ENCODE assay signal across 8 cellular contexts in the genomic region with DNA sequence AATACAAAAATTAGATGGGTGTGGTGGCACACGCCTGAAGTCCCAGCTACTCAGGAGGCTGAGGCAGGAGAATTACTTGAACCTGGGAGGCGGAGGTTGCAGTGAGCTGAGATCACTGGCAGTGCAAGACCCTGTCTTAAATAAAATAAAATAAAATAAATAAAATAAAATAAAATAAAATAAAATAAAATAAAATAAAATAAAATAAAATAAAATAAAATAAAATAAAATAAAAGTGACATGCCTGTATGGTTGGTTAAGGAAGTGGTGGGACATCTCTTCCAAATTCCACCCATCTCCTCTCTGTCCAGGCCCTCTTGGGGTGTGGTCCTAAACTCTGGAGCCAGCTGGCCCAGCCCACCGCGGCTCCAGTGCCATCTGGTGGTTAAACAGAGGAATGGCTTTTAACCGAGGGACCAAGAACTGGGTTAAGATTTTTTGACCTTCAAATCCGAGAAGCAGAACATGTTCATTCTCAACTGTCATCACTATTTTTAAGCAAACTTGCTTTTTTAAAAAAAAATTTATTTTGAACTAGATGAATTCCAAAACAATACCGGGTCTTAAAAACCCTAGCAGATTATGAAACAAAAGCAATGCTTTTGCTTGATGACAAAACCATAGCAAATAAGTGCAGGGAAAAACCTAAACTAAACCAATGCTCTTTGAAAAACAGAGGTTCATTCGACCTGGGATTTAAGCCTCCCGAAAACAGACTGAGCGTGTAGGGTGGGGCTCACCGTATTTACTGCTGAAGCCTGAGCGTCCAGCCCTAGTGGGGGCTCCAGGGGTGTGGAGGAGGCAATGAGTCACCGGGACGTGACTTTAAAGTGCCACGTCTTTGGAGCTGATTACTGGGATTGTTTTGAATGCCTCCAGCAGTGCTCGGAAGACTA.
DNase-seq lines count a peak whose midpoint lies in the region; ATAC-seq and TF ChIP-seq lines count a peak whose summit lies in the region.

No MANE protein-coding gene starts in this region.

- peak; percentile 78 for DNase-seq in EL
- peak; percentile 76 for DNase-seq in H7
- DNase-seq in NCI-H2196 treated with DMSO at 0.1 percent for 48 hours (lab: John Stamatoyannopoulos, UW; ENCODE audit: unreplicated experiment) = peak; percentile 34
- DNase-seq in activated CD4-positive, alpha-beta T cell treated with anti-CD3 and anti-CD28 coated beads, Interleukin-2, amount 10 ng/mL, durations not matched to agents 7 days and 5 days = peak; percentile 46
- peak; percentile 43 for DNase-seq in fibroblast of gingiva (ENCODE audit: low read depth)
- DNase-seq in osteoblast (ENCODE audit: insufficient read length, low spot score, missing footprints) = peak; percentile 86
- no peak for DNase-seq in amniotic stem cell (lab: John Stamatoyannopoulos, UW)

- peak; percentile 87 for TF ChIP-seq CTCF in osteoblast (IDR thresholded peaks at IDR 0.05; ENCODE audit: extremely low read depth, low read depth, low read length)

- H3K4me1 ChIP-seq in osteoblast (ENCODE audit: insufficient read depth, low read length) = peaks cover 22% of the 10 kb centered on the region

- peak overlapping the region; percentile 83 for H3K4me2 ChIP-seq in osteoblast (ENCODE audit: insufficient read depth, low read length)

- no peaks in the 10 kb centered on the region for H3K79me2 ChIP-seq in osteoblast (ENCODE audit: insufficient read depth, low read length)

- H3K4me1 Mint-ChIP-seq in activated CD4-positive, alpha-beta T cell treated with anti-CD3 and anti-CD28 coated beads, Interleukin-2, amount 10 ng/mL, durations not matched to agents 7 days and 5 days = peaks cover 2% of the 10 kb centered on the region

- H3K36me3 ChIP-seq in H7 (replicated peaks; ENCODE audit: control insufficient read depth, insufficient read depth, low read length) = no peaks in the 10 kb centered on the region
- no peaks in the 10 kb centered on the region for H3K36me3 ChIP-seq in osteoblast (ENCODE audit: insufficient read depth, low read length)

- POLR2A ChIA-PET in activated CD4-positive, alpha-beta T cell treated with anti-CD3 and anti-CD28 coated beads, Interleukin-2, amount 10 ng/mL, durations not matched to agents 7 days and 5 days (lab: Charles Lee) = no interaction called here

- H2AFZ ChIP-seq in osteoblast (ENCODE audit: low read length) = peak overlapping the region; percentile 44

- H3K36me3 Mint-ChIP-seq in activated CD4-positive, alpha-beta T cell treated with anti-CD3 and anti-CD28 coated beads, Interleukin-2, amount 10 ng/mL, durations not matched to agents 7 days and 5 days (ENCODE audit: low read depth) = peaks cover 5% of the 10 kb centered on the region

- H3K9me3 Mint-ChIP-seq in activated CD4-positive, alpha-beta T cell treated with anti-CD3 and anti-CD28 coated beads, Interleukin-2, amount 10 ng/mL, durations not matched to agents 7 days and 5 days = no peaks in the 10 kb centered on the region

- H3K4me3 Mint-ChIP-seq in activated CD4-positive, alpha-beta T cell treated with anti-CD3 and anti-CD28 coated beads, Interleukin-2, amount 10 ng/mL, durations not matched to agents 7 days and 5 days = no peak overlapping the region

- H3K9me3 ChIP-seq in osteoblast (ENCODE audit: low read depth, low read length) = no peaks in the 10 kb centered on the region

- CTCF ChIA-PET in activated CD4-positive, alpha-beta T cell treated with anti-CD3 and anti-CD28 coated beads, Interleukin-2, amount 10 ng/mL, durations not matched to agents 7 days and 5 days (lab: Charles Lee) = interaction anchor here (0.6 to 1.7 kb wide), 3 partner anchors 9 to 188 kb away, joined by 3 to 5 read pairs (median 4); no protein-coding TSS in a partner anchor

- no peaks in the 10 kb centered on the region for H3K27me3 Mint-ChIP-seq in activated CD4-positive, alpha-beta T cell treated with anti-CD3 and anti-CD28 coated beads, Interleukin-2, amount 10 ng/mL, durations not matched to agents 7 days and 5 days

- H3K27ac Mint-ChIP-seq in activated CD4-positive, alpha-beta T cell treated with anti-CD3 and anti-CD28 coated beads, Interleukin-2, amount 10 ng/mL, durations not matched to agents 7 days and 5 days = no peak overlapping the region

- peak overlapping the region; percentile 48 for H3K27ac ChIP-seq in osteoblast (ENCODE audit: low read depth, low read length)

- H3K4me3 ChIP-seq in H7 (ENCODE audit: insufficient read depth, low read depth, low read length) (no peak overlapping the region), osteoblast (ENCODE audit: insufficient read depth, low read length) (peak overlapping the region; percentile 53)

- ATAC-seq in GM21515 (IDR thresholded peaks at IDR 0.05; ENCODE audit: unreplicated experiment) = no peak

- H4K20me1 ChIP-seq in osteoblast (ENCODE audit: insufficient read depth, low read length) = no peaks in the 10 kb centered on the region

- no peaks in the 10 kb centered on the region for H3K27me3 ChIP-seq in H7 (ENCODE audit: control insufficient read depth, insufficient read depth, low read length)
- no peaks in the 10 kb centered on the region for H3K27me3 ChIP-seq in osteoblast (ENCODE audit: insufficient read depth, low read length)
